ENCODE assay signal across 1 cellular context in genomic region chr10:80289451-80290287, GRCh38.
TF ChIP-seq lines count a peak whose summit lies in the region.

TSS of gene MAT1A (minus strand) at chr10:80289658. CDS start at chr10:80289423, 235 bp downstream.

TF ChIP-seq in HepG2, 621 proteins besides CTCF, POLR2A, EP300 and RAD21 (continued from another document):
- TF ChIP-seq PAXIP1 (CRISPR knock-in tag; conservative IDR thresholded peaks at IDR 0.05) (no peak; the same call in none of the 2 replicates), ZFP36 (IDR thresholded peaks at IDR 0.05; ENCODE audit: borderline replicate concordance, low read depth, low read length, partially characterized antibody) (no peak), KDM4B (CRISPR knock-in tag; IDR thresholded peaks at IDR 0.05) (0 out of 2 replicates have a peak, but pooled peaks have one; percentile 14), SYNCRIP (IDR thresholded peaks at IDR 0.05; ENCODE audit: insufficient read depth, low read depth, low read length) (no peak), CHD2 (IDR thresholded peaks at IDR 0.05; ENCODE audit: low read depth, low read length) (no peak), ZEB1 (IDR thresholded peaks at IDR 0.05; ENCODE audit: insufficient replicate concordance, low read depth) (peak; percentile 94), ZNF547 (CRISPR knock-in tag; IDR thresholded peaks at IDR 0.05) (no peak), ZMYM4 (CRISPR knock-in tag; IDR thresholded peaks at IDR 0.05) (peak; percentile 44), ZNF160 (CRISPR knock-in tag; IDR thresholded peaks at IDR 0.05) (no peak), MTA3 (CRISPR knock-in tag; IDR thresholded peaks at IDR 0.05) (no peak), ARNTL (CRISPR knock-in tag; IDR thresholded peaks at IDR 0.05) (peak; percentile 76; the same call in 1 of the 2 replicates), SRSF4 (IDR thresholded peaks at IDR 0.05; ENCODE audit: low read depth, low read length, poor library complexity, severe bottlenecking) (no peak), ZNF652 (CRISPR knock-in tag; IDR thresholded peaks at IDR 0.05; ENCODE audit: borderline replicate concordance, low read depth) (0 out of 2 replicates have a peak, but pooled peaks have one; percentile 30), SNAPC2 (CRISPR knock-in tag; IDR thresholded peaks at IDR 0.05) (peak; percentile 45; the same call in 1 of the 2 replicates), BHLHE40 (IDR thresholded peaks at IDR 0.05; ENCODE audit: low read length) (peak; percentile 87), RFX1 (IDR thresholded peaks at IDR 0.05) (no peak), ZKSCAN5 (CRISPR knock-in tag; IDR thresholded peaks at IDR 0.05) (no peak), KLF9 (CRISPR knock-in tag; IDR thresholded peaks at IDR 0.05; ENCODE audit: low read depth) (no peak)
TF ChIP-seq in HepG2: peak in this region for 171.
